Comparison of ENCODE assay signal across 1 cellular context in the genomic region with DNA sequence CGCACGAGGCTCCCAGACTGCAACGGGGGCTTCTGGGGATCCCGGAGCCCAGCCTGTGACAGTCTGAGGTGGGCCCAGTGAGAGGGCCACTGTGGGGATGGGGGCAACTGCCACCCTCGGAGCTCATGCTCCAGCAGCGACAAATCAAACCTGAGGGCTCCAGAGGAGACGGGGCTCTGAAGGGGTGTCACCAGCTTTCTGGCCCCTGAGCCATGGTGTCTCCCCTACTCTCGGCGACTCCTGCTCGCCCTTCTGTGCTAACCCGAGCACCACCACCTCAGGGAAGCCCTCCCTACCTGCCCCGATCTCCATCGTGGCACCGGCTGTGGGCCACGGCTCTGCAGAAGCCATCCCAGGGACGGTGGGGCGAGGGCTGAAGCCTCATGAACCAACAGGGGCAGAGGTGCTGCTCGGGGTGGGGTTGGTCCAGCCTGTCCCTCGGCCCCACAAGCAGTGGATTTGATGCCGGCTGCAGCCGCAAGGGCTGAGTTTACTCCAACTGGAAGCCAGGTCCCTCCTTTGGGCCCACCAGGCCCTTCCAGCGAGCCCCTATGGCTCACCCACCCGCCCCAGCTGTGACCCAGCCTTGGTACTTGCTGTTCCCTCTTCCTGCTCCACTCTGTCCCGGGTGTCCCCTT.
TF ChIP-seq lines count a peak whose summit lies in the region.

No MANE protein-coding gene starts in this region.

TF ChIP-seq in GM23338, 12 proteins besides CTCF, POLR2A, EP300 and RAD21 (continued from another document):
- no peak for TF ChIP-seq STAT1 (IDR thresholded peaks at IDR 0.05; ENCODE audit: unreplicated experiment)
- no peak for TF ChIP-seq ZNF331 (CRISPR knock-in tag; IDR thresholded peaks at IDR 0.05; ENCODE audit: low read depth)
- TF ChIP-seq NANOG (IDR thresholded peaks at IDR 0.05; ENCODE audit: borderline replicate concordance) = no peak
- TF ChIP-seq POLR2AphosphoS5 (IDR thresholded peaks at IDR 0.05; ENCODE audit: low read depth) = no peak
- no peak for TF ChIP-seq CREB1 (CRISPR knock-in tag; IDR thresholded peaks at IDR 0.05; ENCODE audit: low read depth)
